ENCODE assay signal across 8 cellular contexts in genomic region chr15:74373731-74374647, GRCh38. TPM values are rescaled to one million over a fixed set of nuclear protein-coding genes. Genes with fewer than 3 reads are reported as not detected.
DNase-seq lines count a peak whose midpoint lies in the region; ATAC-seq and TF ChIP-seq lines count a peak whose summit lies in the region.

No MANE protein-coding gene starts in this region.

- WGBS in lower leg skin, 2 donors, result 0 to 2% methylated on average over 42 to 55 of the region's 62 CpGs

- ATAC-seq in GM19397 (IDR thresholded peaks at IDR 0.05; ENCODE audit: unreplicated experiment), result peak; percentile 77
- peak; percentile 43 for ATAC-seq in HG03565 (IDR thresholded peaks at IDR 0.05; ENCODE audit: unreplicated experiment)

- TF ChIP-seq POLR2A in lower leg skin (IDR thresholded peaks at IDR 0.05), result no peak

- peaks cover 23 to 51% (median 26%) of the 10 kb centered on the region in 3 donors for H3K27me3 Mint-ChIP-seq in CD14-positive monocyte (ENCODE audit: low read depth in 3 of 3)

- peaks cover 20% of the 10 kb centered on the region for H3K4me1 Mint-ChIP-seq in CD14-positive monocyte

- no peaks in the 10 kb centered on the region for H3K36me3 Mint-ChIP-seq in CD14-positive monocyte

- DNase-seq in CD14-positive monocyte (ENCODE audit: low spot score) (peak; percentile 89), NCI-H69 (lab: John Stamatoyannopoulos, UW) (peak; percentile 94), dermis microvascular lymphatic vessel endothelial cell (ENCODE audit: low read depth in 2 of 2) (peak; percentile 45 to 89), lower leg skin (ENCODE audit: low spot score in 2 of 2) (peak; percentile 91 to 99)
- DNase-seq in activated CD4-positive, alpha-beta T cell treated with anti-CD3 and anti-CD28 coated beads, Interleukin-2, amount 50 U/mL, for 1 hour, result peak; percentile 96
- peak; percentile 95 for DNase-seq in stimulated activated CD4-positive, alpha-beta T cell treated with anti-CD3 and anti-CD28 coated beads, Interleukin-4, amount 100 ng/mL, for 24 hours

- no peak overlapping the region for H3K27ac Mint-ChIP-seq in CD14-positive monocyte

- H3K4me3 Mint-ChIP-seq in CD14-positive monocyte, result peak overlapping the region; percentile 75 to 88

- intact Hi-C loops in CD14-positive monocyte (cut with micrococcal nuclease), result loop anchor here (2.0 to 10.0 kb wide), 5 partner anchors 65 to 393 kb away; no protein-coding TSS in a partner anchor
- intact Hi-C loops in lower leg skin (cut with DNase I; ENCODE audit: low total_unique reads), result loop anchor here (5.0 to 10.0 kb wide), 2 partner anchors 121 to 258 kb away; no protein-coding TSS in a partner anchor

- H3K4me3 ChIP-seq in lower leg skin (ENCODE audit: low read depth, poor library complexity, severe bottlenecking), result peak overlapping the region; percentile 48

- no peaks in the 10 kb centered on the region for H3K9me3 Mint-ChIP-seq in CD14-positive monocyte

- TF ChIP-seq CTCF in CD14-positive monocyte (IDR thresholded peaks at IDR 0.05) (peak; percentile 97), lower leg skin (IDR thresholded peaks at IDR 0.05) (no peak)

RNA-seq across cellular contexts. Expression of gene CYP11A1, which starts 6.5 kb away (rescaled TPM):
- not detected for polyA plus RNA-seq in CD14-positive monocyte
- total RNA-seq in dermis microvascular lymphatic vessel endothelial cell, result not detected in 2 replicates
- under 1 TPM in 3 of 4 donors, not detected in 1; 0.34 to 0.75 (median 0.49) TPM for total RNA-seq in lower leg skin

RNA-seq across cellular contexts. Expression of gene SEMA7A, which starts 59.8 kb away (rescaled TPM):
- polyA plus RNA-seq in CD14-positive monocyte, result under 1 TPM; 0.04 to 0.15 TPM
- total RNA-seq in dermis microvascular lymphatic vessel endothelial cell (0.51 and 0.89 TPM in 2 replicates), lower leg skin (10 to 100 TPM; 16.7 to 30.5 (median 20.5) TPM)

Comparison
In these comparisons a context has a peak if more than half of its experiments do, and no peak if none do; other contexts are left out.
1. Peak in every context shown above with its lines: DNase-seq, ATAC-seq and H3K4me3 ChIP-seq.